ENCODE assay signal across 18 cellular contexts in genomic region chr1:61097326-61097725, GRCh38. TPM values are rescaled to one million over a fixed set of nuclear protein-coding genes. Genes with fewer than 3 reads are reported as not detected.
DNase-seq lines count a peak whose midpoint lies in the region; ATAC-seq, FAIRE-seq and TF ChIP-seq lines count a peak whose summit lies in the region.
"Had no signal": no experiment of that assay in that cellular context is flagged by ENCODE, and none has a peak within 500 bp of the region (broad histone marks: within the 10 kb centered on the region; RNA-seq: fewer than 3 reads in every experiment).

No MANE protein-coding gene starts in this region.

- peaks cover 48% of the 10 kb centered on the region for H3K79me2 ChIP-seq in keratinocyte (ENCODE audit: control insufficient read depth, insufficient read depth, low read length)

- TF ChIP-seq CTCF in IMR-90 (conservative IDR thresholded peaks at IDR 0.05; ENCODE audit: low read depth, low read length) (no peak), brain microvascular endothelial cell (IDR thresholded peaks at IDR 0.05; ENCODE audit: low read depth, low read length, missing control alignments) (no peak), keratinocyte (optimal IDR thresholded peaks at IDR 0.05 in 1 of 3, IDR thresholded peaks at IDR 0.05 in 1 of 3, conservative IDR thresholded peaks at IDR 0.05 in 1 of 3; ENCODE audit: extremely low read depth in 1 of 3, insufficient read depth in 2 of 3, low read length in 3 of 3) (no peak), testis (IDR thresholded peaks at IDR 0.05) (no peak)

- H3K4me2 ChIP-seq in IMR-90 (ENCODE audit: low read depth, low read length) (no peak overlapping the region), keratinocyte (ENCODE audit: control insufficient read depth, extremely low read depth, insufficient read depth, low read depth, low read length) (no peak overlapping the region)
- H3K4me2 ChIP-seq: BLaER1 had no signal

- no peak overlapping the region for H2AK5ac ChIP-seq in IMR-90 (ENCODE audit: low read depth, low read length)

- TF ChIP-seq RAD21 in IMR-90 (IDR thresholded peaks at IDR 0.05; ENCODE audit: low read length), result no peak

- no peak overlapping the region for H4K8ac ChIP-seq in IMR-90 (ENCODE audit: low read depth in 2 of 2, low read length in 2 of 2)

- H3K4me3 Mint-ChIP-seq in CD4-positive, alpha-beta memory T cell, result no peak overlapping the region
- no peak overlapping the region for H3K4me3 Mint-ChIP-seq in activated CD4-positive, alpha-beta T cell treated with anti-CD3 and anti-CD28 coated beads, Interleukin-2, amount 10 ng/mL, durations not matched to agents 7 days and 5 days
- H3K4me3 Mint-ChIP-seq: activated CD4-positive, alpha-beta memory T cell treated with anti-CD3 and anti-CD28 coated beads, Interleukin-2, amount 10 ng/mL, durations not matched to agents 7 days and 5 days had no signal

- peaks cover 0 to 15% (median 5%) of the 10 kb centered on the region in 4 donors for H3K4me1 Mint-ChIP-seq in CD4-positive, alpha-beta memory T cell
- H3K4me1 Mint-ChIP-seq in activated CD4-positive, alpha-beta T cell treated with anti-CD3 and anti-CD28 coated beads, Interleukin-2, amount 10 ng/mL, durations not matched to agents 7 days and 5 days, result no peaks in the 10 kb centered on the region
- H3K4me1 Mint-ChIP-seq: activated CD4-positive, alpha-beta memory T cell treated with anti-CD3 and anti-CD28 coated beads, Interleukin-2, amount 10 ng/mL, durations not matched to agents 7 days and 5 days had no signal

- H3K4me3 ChIP-seq in IMR-90 (ENCODE audit: insufficient read depth, low read depth, low read length) (no peak overlapping the region), brain microvascular endothelial cell (ENCODE audit: low read depth, low read length) (no peak overlapping the region), keratinocyte (ENCODE audit: control insufficient read depth in 2 of 3, extremely low read depth in 1 of 3, insufficient read depth in 2 of 3, low read depth in 1 of 3, low read length in 3 of 3) (no peak overlapping the region), testis (no peak overlapping the region)
- H3K4me3 ChIP-seq in CD4-positive, alpha-beta memory T cell (ENCODE audit: low read length in 2 of 2), result no peak overlapping the region
- H3K4me3 ChIP-seq: BLaER1, prostate gland, uterus had no signal

- H3K36me3 ChIP-seq in IMR-90 (ENCODE audit: control insufficient read depth, insufficient read depth, low read length) (no peaks in the 10 kb centered on the region), brain microvascular endothelial cell (replicated peaks) (no peaks in the 10 kb centered on the region), keratinocyte (ENCODE audit: control insufficient read depth in 2 of 2, extremely low read depth in 1 of 2, insufficient read depth in 2 of 2, low read length in 2 of 2) (no peaks in the 10 kb centered on the region), testis (ENCODE audit: low read depth, missing control alignments) (no peaks in the 10 kb centered on the region)
- H3K36me3 ChIP-seq in CD4-positive, alpha-beta memory T cell (ENCODE audit: insufficient read depth, low read length), result no peaks in the 10 kb centered on the region
- H3K36me3 ChIP-seq: BLaER1, prostate gland, uterus had no signal

- H3K14ac ChIP-seq in IMR-90 (replicated peaks; ENCODE audit: low read depth, low read length), result no peak overlapping the region

- H3K27ac Mint-ChIP-seq in CD4-positive, alpha-beta memory T cell, result no peak overlapping the region
- no peak overlapping the region for H3K27ac Mint-ChIP-seq in activated CD4-positive, alpha-beta T cell treated with anti-CD3 and anti-CD28 coated beads, Interleukin-2, amount 10 ng/mL, durations not matched to agents 7 days and 5 days
- H3K27ac Mint-ChIP-seq: activated CD4-positive, alpha-beta memory T cell treated with anti-CD3 and anti-CD28 coated beads, Interleukin-2, amount 10 ng/mL, durations not matched to agents 7 days and 5 days had no signal

- WGBS in IMR-90 (ENCODE audit: extremely low coverage in 2 of 2, insufficient read length in 1 of 2), 2 experiments, result no CpG with 5 or more reads among the region's 1 CpG
- WGBS in testis, 2 donors, result 93 to 94% methylated on average over 1 of the region's 1 CpG

- no peak overlapping the region for H2BK120ac ChIP-seq in IMR-90 (ENCODE audit: low read depth, low read length)

- no peak overlapping the region for H3K9ac ChIP-seq in IMR-90 (ENCODE audit: low read depth, low read length)
- no peak overlapping the region for H3K9ac ChIP-seq in keratinocyte (ENCODE audit: control insufficient read depth, extremely low read depth, insufficient read depth, low read length)
- H3K9ac ChIP-seq: BLaER1 had no signal

- H3K18ac ChIP-seq in IMR-90 (ENCODE audit: low read depth, low read length), result no peak overlapping the region

- no peaks in the 10 kb centered on the region for H4K20me1 ChIP-seq in IMR-90 (ENCODE audit: insufficient read depth, low read length)
- H4K20me1 ChIP-seq in keratinocyte (ENCODE audit: control insufficient read depth, extremely low read depth, insufficient read depth, low read length), result no peaks in the 10 kb centered on the region
- H4K20me1 ChIP-seq: BLaER1 had no signal

- no peak overlapping the region for H3K23ac ChIP-seq in IMR-90 (ENCODE audit: low read depth, low read length)

- DNase-seq in ACHN (peak; percentile 31), IMR-90 (peak; percentile 67), brain microvascular endothelial cell (peak; percentile 52), keratinocyte (ENCODE audit: low read depth, low spot score) (no peak), testis (no peak)
- DNase-seq in CD4-positive, alpha-beta memory T cell, result no peak
- DNase-seq in activated naive CD4-positive, alpha-beta T cell treated with anti-CD3 and anti-CD28 coated beads, Interleukin-2, amount 50 U/mL, for 16 hours, result no peak
- DNase-seq in activated CD4-positive, alpha-beta T cell treated with anti-CD3 and anti-CD28 coated beads, Interleukin-2, amount 10 ng/mL, durations not matched to agents 7 days and 5 days, result no peak
- DNase-seq: activated CD4-positive, alpha-beta memory T cell treated with anti-CD3 and anti-CD28 coated beads, Interleukin-2, amount 10 ng/mL, durations not matched to agents 7 days and 5 days; activated effector memory CD4-positive, alpha-beta T cell treated with Interleukin-2 at 50 U/mL for 16 hours; GOT3; midbrain; stimulated activated CD4-positive, alpha-beta T cell treated with anti-CD3 and anti-CD28 coated beads, Interleukin-2, amount 100 ng/mL, for 24 hours; T1000; uterus had no signal

- H3K9me3 ChIP-seq in IMR-90 (ENCODE audit: control insufficient read depth, insufficient read depth, low read length) (no peaks in the 10 kb centered on the region), keratinocyte (ENCODE audit: control insufficient read depth, low read depth, low read length) (no peaks in the 10 kb centered on the region), testis (no peaks in the 10 kb centered on the region)
- no peaks in the 10 kb centered on the region for H3K9me3 ChIP-seq in CD4-positive, alpha-beta memory T cell (ENCODE audit: control insufficient read depth in 1 of 2, low read length in 2 of 2)
- H3K9me3 ChIP-seq: BLaER1, prostate gland, uterus had no signal

- H2AK9ac ChIP-seq in IMR-90 (replicated peaks; ENCODE audit: low read depth, low read length, poor library complexity), result no peak overlapping the region

- no peak overlapping the region for H4K91ac ChIP-seq in IMR-90 (ENCODE audit: insufficient read depth, low read depth, low read length)

- CTCF ChIA-PET in IMR-90 (lab: Yijun Ruan, JAX), result interaction anchor here (0.6 to 0.8 kb wide), 2 partner anchors 48 to 83 kb away, joined by 3 read pairs; no protein-coding TSS in a partner anchor
- CTCF ChIA-PET in CD4-positive, alpha-beta memory T cell (lab: Charles Lee; ENCODE audit: partially characterized antibody), result interaction anchor here (1.3 to 1.5 kb wide), 2 partner anchors 47 to 55 kb away, joined by 4 to 5 read pairs; no protein-coding TSS in a partner anchor
- CTCF ChIA-PET in activated CD4-positive, alpha-beta T cell treated with anti-CD3 and anti-CD28 coated beads, Interleukin-2, amount 10 ng/mL, durations not matched to agents 7 days and 5 days (lab: Charles Lee), result no interaction called here

- POLR2A ChIA-PET in IMR-90 (lab: Charles Lee; ENCODE audit: unreplicated experiment), result no interaction called here
- POLR2A ChIA-PET in CD4-positive, alpha-beta memory T cell (lab: Charles Lee; ENCODE audit: partially characterized antibody), result no interaction called here
- POLR2A ChIA-PET in activated CD4-positive, alpha-beta T cell treated with anti-CD3 and anti-CD28 coated beads, Interleukin-2, amount 10 ng/mL, durations not matched to agents 7 days and 5 days (lab: Charles Lee), result no interaction called here

- H3K27ac ChIP-seq in IMR-90 (ENCODE audit: insufficient read depth, low read length) (no peak overlapping the region), brain microvascular endothelial cell (no peak overlapping the region), keratinocyte (ENCODE audit: control insufficient read depth, insufficient read depth, low read length) (peak overlapping the region; percentile 3), testis (no peak overlapping the region)
- no peak overlapping the region for H3K27ac ChIP-seq in CD4-positive, alpha-beta memory T cell (ENCODE audit: low read depth, low read length)
- H3K27ac ChIP-seq: BLaER1, prostate gland, uterus had no signal

- H3K9me1 ChIP-seq in IMR-90 (ENCODE audit: insufficient read depth, low read length), result no peaks in the 10 kb centered on the region
- no peaks in the 10 kb centered on the region for H3K9me1 ChIP-seq in keratinocyte (ENCODE audit: control insufficient read depth, extremely low read depth, insufficient read depth, low read length)

- H3K36me3 Mint-ChIP-seq in CD4-positive, alpha-beta memory T cell, result peaks cover 0 to 3% of the 10 kb centered on the region in 2 donors
- no peaks in the 10 kb centered on the region for H3K36me3 Mint-ChIP-seq in activated CD4-positive, alpha-beta T cell treated with anti-CD3 and anti-CD28 coated beads, Interleukin-2, amount 10 ng/mL, durations not matched to agents 7 days and 5 days (ENCODE audit: low read depth)

- H4K5ac ChIP-seq in IMR-90 (ENCODE audit: low read depth, low read length), result no peak overlapping the region

- peak; percentile 85 for ATAC-seq in IMR-90 (ENCODE audit: low read depth)

- no peak overlapping the region for H2BK5ac ChIP-seq in IMR-90 (ENCODE audit: low read depth, low read length, poor library complexity, severe bottlenecking)

- H2BK20ac ChIP-seq in IMR-90 (ENCODE audit: low read depth, low read length), result no peak overlapping the region

- no peaks in the 10 kb centered on the region for H3K27me3 ChIP-seq in IMR-90 (ENCODE audit: control insufficient read depth, insufficient read depth, low read length)
- no peaks in the 10 kb centered on the region for H3K27me3 ChIP-seq in brain microvascular endothelial cell (replicated peaks)
- no peaks in the 10 kb centered on the region for H3K27me3 ChIP-seq in keratinocyte (ENCODE audit: control insufficient read depth, extremely low read depth, insufficient read depth, low read length)
- no peaks in the 10 kb centered on the region for H3K27me3 ChIP-seq in CD4-positive, alpha-beta memory T cell (ENCODE audit: insufficient read depth, low read length)
- H3K27me3 ChIP-seq in testis, result no peaks in the 10 kb centered on the region
- H3K27me3 ChIP-seq: BLaER1, uterus had no signal

- TF ChIP-seq POLR2A in IMR-90 (IDR thresholded peaks at IDR 0.05; ENCODE audit: low read depth, low read length), result no peak
- no peak for TF ChIP-seq POLR2A in testis (IDR thresholded peaks at IDR 0.05)

- peaks cover 0 to 4% of the 10 kb centered on the region in 2 donors for H3K27me3 Mint-ChIP-seq in CD4-positive, alpha-beta memory T cell
- H3K27me3 Mint-ChIP-seq in activated CD4-positive, alpha-beta T cell treated with anti-CD3 and anti-CD28 coated beads, Interleukin-2, amount 10 ng/mL, durations not matched to agents 7 days and 5 days, result peaks cover 13% of the 10 kb centered on the region
- H3K27me3 Mint-ChIP-seq: activated CD4-positive, alpha-beta memory T cell treated with anti-CD3 and anti-CD28 coated beads, Interleukin-2, amount 10 ng/mL, durations not matched to agents 7 days and 5 days had no signal

- H3K4ac ChIP-seq in IMR-90 (ENCODE audit: low read depth, low read length), result no peak overlapping the region

- H2AFZ ChIP-seq in IMR-90 (replicated peaks; ENCODE audit: low read length, poor library complexity) (no peak overlapping the region), keratinocyte (ENCODE audit: control insufficient read depth, low read length) (no peak overlapping the region)

- no peaks in the 10 kb centered on the region for H3K9me3 Mint-ChIP-seq in CD4-positive, alpha-beta memory T cell
- H3K9me3 Mint-ChIP-seq in activated CD4-positive, alpha-beta T cell treated with anti-CD3 and anti-CD28 coated beads, Interleukin-2, amount 10 ng/mL, durations not matched to agents 7 days and 5 days, result no peaks in the 10 kb centered on the region
- H3K9me3 Mint-ChIP-seq: activated CD4-positive, alpha-beta memory T cell treated with anti-CD3 and anti-CD28 coated beads, Interleukin-2, amount 10 ng/mL, durations not matched to agents 7 days and 5 days had no signal

- intact Hi-C loops in IMR-90 (cut with micrococcal nuclease) (no loop called here), testis (cut with DNase I; ENCODE audit: low total_unique reads) (no loop called here)
- intact Hi-C loops in CD4-positive, alpha-beta memory T cell (cut with micrococcal nuclease), result no loop called here

- no peak overlapping the region for H3K56ac ChIP-seq in IMR-90 (ENCODE audit: extremely low read depth, insufficient read depth, low read length)

- H3K79me1 ChIP-seq in IMR-90 (ENCODE audit: low read depth in 1 of 2, low read length in 2 of 2), result no peaks in the 10 kb centered on the region

- in situ Hi-C loops in ACHN (cut with HindIII; ENCODE audit: low pct_ligation_motif_present, low pct_unique_long_range_greater_than_20kb, low sequenced_read_pairs), result no loop called here
- in situ Hi-C loops in IMR-90 (cut with MboI; ENCODE audit: low sequenced_read_pairs), result no loop called here
- in situ Hi-C loops in brain microvascular endothelial cell (cut with HindIII; ENCODE audit: low pct_ligation_motif_present, low sequenced_read_pairs), result no loop called here

- BruUV-seq in IMR-90 (replicated peaks; lab: Mats Ljungman, UMichigan), result no TSS peak

- H2BK15ac ChIP-seq in IMR-90 (ENCODE audit: low read depth, low read length), result no peak overlapping the region

- peak; percentile 73 for FAIRE-seq in keratinocyte (lab: Jason Lieb, UNC)
- FAIRE-seq: GM18507 had no signal

- dilution Hi-C loops in IMR-90 (cut with HindIII; ENCODE audit: low sequenced_read_pairs, unreplicated experiment) (no loop called here), keratinocyte (cut with MboI; ENCODE audit: extremely low pct_ligation_motif_present, low sequenced_read_pairs) (no loop called here)

- H3K4me1 ChIP-seq in IMR-90 (ENCODE audit: control insufficient read depth, insufficient read depth, low read length) (no peaks in the 10 kb centered on the region), keratinocyte (ENCODE audit: control insufficient read depth, extremely low read depth, insufficient read depth, low read length) (peaks cover 15% of the 10 kb centered on the region), testis (peaks cover 30% of the 10 kb centered on the region)
- no peaks in the 10 kb centered on the region for H3K4me1 ChIP-seq in CD4-positive, alpha-beta memory T cell (ENCODE audit: insufficient read depth, low read length)
- H3K4me1 ChIP-seq: BLaER1 had no signal

RNA-seq across cellular contexts. Expression of gene NFIA, which starts 15.0 kb away (rescaled TPM):
- total RNA-seq in IMR-90 (2012; rRNA removed) (2.2 TPM in 2 replicates), testis (10 to 100 TPM; 53.5 to 78.9 TPM)
- polyA plus RNA-seq in IMR-90 (2012; rRNA removed) (1.6 and 1.8 TPM in 2 replicates), keratinocyte (14.7 to 15.8 TPM (median 15.0 TPM) in 3 replicates), testis (ENCODE audit: insufficient read depth, low read depth, low replicate concordance) (11.6 TPM)
- 0.60 and 1.2 TPM in 2 replicates for polyA plus RNA-seq in IMR-90 (2012; cell fraction: cytosol; rRNA removed)
- 0.83 and 1.2 TPM in 2 replicates for polyA plus RNA-seq in IMR-90 (2012; cell fraction: nucleus; rRNA removed; ENCODE audit: low replicate concordance)
- polyA plus RNA-seq in keratinocyte (2011; ENCODE audit: low read depth), result 11.6 TPM
- polyA plus RNA-seq in keratinocyte (2011; cell fraction: cytosol; rRNA removed), result 10.3 and 14.9 TPM in 2 replicates
- polyA plus RNA-seq in keratinocyte (2011; cell fraction: nucleus; rRNA removed), result 15.1 and 17.0 TPM in 2 replicates
- polyA plus RNA-seq in keratinocyte (2012; ENCODE audit: low replicate concordance), result 9.8 and 10.0 TPM in 2 replicates
- 43.3 to 66.0 TPM (median 52.8 TPM) in 3 replicates for polyA minus RNA-seq in keratinocyte
- 26.3 TPM for polyA minus RNA-seq in keratinocyte (2011; cell fraction: cytosol; rRNA and poly(A)+ RNA removed)
- 33.3 and 66.9 TPM in 2 replicates for polyA minus RNA-seq in keratinocyte (2011; cell fraction: nucleus; rRNA and poly(A)+ RNA removed)
- total RNA-seq in CD4-positive, alpha-beta memory T cell, result 1 to 10 TPM; 6.9 to 7.3 TPM
- 1 to 10 TPM; 5.1 to 6.6 TPM for polyA plus RNA-seq in CD4-positive, alpha-beta memory T cell
- total RNA-seq in activated CD4-positive, alpha-beta T cell treated with anti-CD3 and anti-CD28 coated beads, Interleukin-2, amount 10 ng/mL, durations not matched to agents 7 days and 5 days, result 1 to 10 TPM in 1 of 2 experiments, under 1 TPM in 1; 0.97 to 1.6 TPM

Comparison
In these comparisons a context has a peak if more than half of its experiments do, and no peak if none do; other contexts are left out.
1. DNase-seq: peak in ACHN (single experiment), IMR-90 (single experiment) and brain microvascular endothelial cell (single experiment); none in keratinocyte (single experiment), CD4-positive, alpha-beta memory T cell (0 of 5), testis (single experiment), activated naive CD4-positive, alpha-beta T cell treated with anti-CD3 and anti-CD28 coated beads, Interleukin-2, amount 50 U/mL, for 16 hours (single experiment) and activated CD4-positive, alpha-beta T cell treated with anti-CD3 and anti-CD28 coated beads, Interleukin-2, amount 10 ng/mL, durations not matched to agents 7 days and 5 days (single experiment).
2. RNA of gene NFIA, which starts 15.0 kb away (total RNA-seq): 53.5 to 78.9 TPM in testis; 6.9 to 7.3 TPM in CD4-positive, alpha-beta memory T cell, 2.2 TPM in IMR-90 and 0.97 to 1.6 TPM in activated CD4-positive, alpha-beta T cell treated with anti-CD3 and anti-CD28 coated beads, Interleukin-2, amount 10 ng/mL, durations not matched to agents 7 days and 5 days; every median in the first group is over 4 times any median in the second.